Comparison of ENCODE assay signal across 9 cellular contexts in genomic region chr14:73269729-73270651, GRCh38. TPM values are rescaled to one million over a fixed set of nuclear protein-coding genes. Genes with fewer than 3 reads are reported as not detected.
DNase-seq lines count a peak whose midpoint lies in the region; ATAC-seq and TF ChIP-seq lines count a peak whose summit lies in the region.
"Had no signal": no experiment of that assay in that cellular context is flagged by ENCODE, and none has a peak within 500 bp of the region (broad histone marks: within the 10 kb centered on the region; RNA-seq: fewer than 3 reads in every experiment).

No MANE protein-coding gene starts in this region.

- H3K27ac Mint-ChIP-seq in activated CD8-positive, alpha-beta T cell treated with anti-CD3 and anti-CD28 coated beads for 36 hours = no peak overlapping the region

- H3K27me3 ChIP-seq in heart right ventricle = no peaks in the 10 kb centered on the region

- 8 to 10% methylated on average over 48 of the region's 48 CpGs for WGBS in heart right ventricle, 2 donors

- no peak overlapping the region for H3K27ac ChIP-seq in HEK293 (ENCODE audit: extremely low read depth, low read depth, low read length)
- H3K27ac ChIP-seq in heart right ventricle = peak overlapping the region in 5 of 10 donors; percentile 9 to 51 (median 22)
- H3K27ac ChIP-seq: 22Rv1 had no signal

- DNase-seq in NCI-H510A treated with DMSO at 0.1 percent for 48 hours (lab: John Stamatoyannopoulos, UW) (peak; percentile 32), NCI-H510A (lab: John Stamatoyannopoulos, UW) (no peak), heart right ventricle (peak; percentile 31 to 67), retinal pigment epithelial cell (ENCODE audit: low read depth) (no peak), NCI-H187 treated with DMSO at 0.1 percent for 48 hours (lab: John Stamatoyannopoulos, UW) (no peak)
- DNase-seq in activated CD8-positive, alpha-beta T cell treated with anti-CD3 and anti-CD28 coated beads for 36 hours = peak; percentile 35

- no peaks in the 10 kb centered on the region for H3K4me1 ChIP-seq in HEK293 (ENCODE audit: control insufficient read depth, insufficient read depth, low read length)
- peaks cover 4 to 17% (median 8%) of the 10 kb centered on the region in 9 donors for H3K4me1 ChIP-seq in heart right ventricle

- peaks cover 9% of the 10 kb centered on the region for H3K4me1 Mint-ChIP-seq in activated CD8-positive, alpha-beta T cell treated with anti-CD3 and anti-CD28 coated beads for 36 hours (ENCODE audit: low read depth)

- intact Hi-C loops in activated CD8-positive, alpha-beta T cell treated with anti-CD3 and anti-CD28 coated beads for 36 hours (cut with micrococcal nuclease) = no loop called here
- intact Hi-C loops in heart right ventricle (cut with DNase I) = no loop called here

- peak overlapping the region; percentile 51 for H3K4me3 Mint-ChIP-seq in activated CD8-positive, alpha-beta T cell treated with anti-CD3 and anti-CD28 coated beads for 36 hours

- H3K36me3 ChIP-seq in HEK293 (ENCODE audit: control insufficient read depth in 2 of 2, insufficient read depth in 1 of 2, low read length in 2 of 2) = peaks cover 4 to 15% of the 10 kb centered on the region in 2 experiments
- H3K36me3 ChIP-seq in heart right ventricle = peaks cover 0 to 32% (median 0%) of the 10 kb centered on the region in 9 donors

- H3K27me3 Mint-ChIP-seq in activated CD8-positive, alpha-beta T cell treated with anti-CD3 and anti-CD28 coated beads for 36 hours = peaks cover 11% of the 10 kb centered on the region

- POLR2A ChIA-PET in HEK293 (lab: Yijun Ruan, JAX) = no interaction called here
- POLR2A ChIA-PET in activated CD8-positive, alpha-beta T cell treated with anti-CD3 and anti-CD28 coated beads for 36 hours (lab: Charles Lee) = no interaction called here

- peak; percentile 60 for ATAC-seq in activated CD8-positive, alpha-beta T cell treated with anti-CD3 and anti-CD28 coated beads for 36 hours
- ATAC-seq in heart right ventricle (peak; percentile 70 to 88 (median 78)), HG03442 (IDR thresholded peaks at IDR 0.05; ENCODE audit: unreplicated experiment) (no peak)

- no peaks in the 10 kb centered on the region for H3K36me3 Mint-ChIP-seq in activated CD8-positive, alpha-beta T cell treated with anti-CD3 and anti-CD28 coated beads for 36 hours (ENCODE audit: low read depth)

- H3K9me3 ChIP-seq in HEK293 (ENCODE audit: control insufficient read depth, insufficient read depth, low read depth, low read length) (no peaks in the 10 kb centered on the region), heart right ventricle (no peaks in the 10 kb centered on the region)

- TF ChIP-seq CTCF in HEK293 (tag by site-specific recombination; IDR thresholded peaks at IDR 0.05) (no peak), heart right ventricle (IDR thresholded peaks at IDR 0.05) (no peak), retinal pigment epithelial cell (conservative IDR thresholded peaks at IDR 0.05; ENCODE audit: low read depth, low read length) (no peak)
- TF ChIP-seq CTCF in activated CD8-positive, alpha-beta T cell treated with anti-CD3 and anti-CD28 coated beads for 36 hours (IDR thresholded peaks at IDR 0.05) = no peak

- CTCF ChIA-PET in HEK293 (lab: Yijun Ruan, JAX) = no interaction called here
- CTCF ChIA-PET in activated CD8-positive, alpha-beta T cell treated with anti-CD3 and anti-CD28 coated beads for 36 hours (lab: Charles Lee) = interaction anchor here (0.6 to 0.9 kb wide), 2 partner anchors 25 to 152 kb away, joined by 3 to 6 read pairs; no protein-coding TSS in a partner anchor

- H3K9me3 Mint-ChIP-seq in activated CD8-positive, alpha-beta T cell treated with anti-CD3 and anti-CD28 coated beads for 36 hours = no peaks in the 10 kb centered on the region

- no peak overlapping the region for H3K4me3 ChIP-seq in HEK293 (ENCODE audit: low read depth, low read length)
- peak overlapping the region; percentile 25 to 57 (median 48) for H3K4me3 ChIP-seq in heart right ventricle
- peak overlapping the region; percentile 43 for H3K4me3 ChIP-seq in retinal pigment epithelial cell (ENCODE audit: low read length)

TF ChIP-seq in HEK293, 187 proteins besides CTCF, POLR2A, EP300 and RAD21:
- TF ChIP-seq SCRT2 (tag by site-specific recombination; IDR thresholded peaks at IDR 0.05) = peak; percentile 35; the same call in 1 of the 2 replicates
- no peak for TF ChIP-seq ZFP37 (tag by site-specific recombination; IDR thresholded peaks at IDR 0.05)
- TF ChIP-seq IKZF3 (tag by site-specific recombination; IDR thresholded peaks at IDR 0.05) = no peak
TF ChIP-seq in HEK293: peak in this region for 1.

RNA-seq across cellular contexts. Expression of gene PAPLN, which starts 32.7 kb away (rescaled TPM):
- under 1 TPM; 0.29 to 0.47 TPM for total RNA-seq in activated CD8-positive, alpha-beta T cell treated with anti-CD3 and anti-CD28 coated beads for 36 hours
- total RNA-seq in heart right ventricle = 1 to 10 TPM in 7 of 10 donors, under 1 TPM in 3; 0.67 to 3.8 (median 1.8) TPM
- 1 to 10 TPM in 1 of 2 donors, under 1 TPM in 1; 0.64 to 4.1 TPM for polyA plus RNA-seq in heart right ventricle

Comparison
In these comparisons a context has a peak if more than half of its experiments do, and no peak if none do; other contexts are left out.
1. DNase-seq: peak in NCI-H510A treated with DMSO at 0.1 percent for 48 hours (single experiment), activated CD8-positive, alpha-beta T cell treated with anti-CD3 and anti-CD28 coated beads for 36 hours (single experiment) and heart right ventricle (2 of 2); none in NCI-H510A (single experiment), retinal pigment epithelial cell (single experiment) and NCI-H187 treated with DMSO at 0.1 percent for 48 hours (single experiment).